In the genomic region with DNA sequence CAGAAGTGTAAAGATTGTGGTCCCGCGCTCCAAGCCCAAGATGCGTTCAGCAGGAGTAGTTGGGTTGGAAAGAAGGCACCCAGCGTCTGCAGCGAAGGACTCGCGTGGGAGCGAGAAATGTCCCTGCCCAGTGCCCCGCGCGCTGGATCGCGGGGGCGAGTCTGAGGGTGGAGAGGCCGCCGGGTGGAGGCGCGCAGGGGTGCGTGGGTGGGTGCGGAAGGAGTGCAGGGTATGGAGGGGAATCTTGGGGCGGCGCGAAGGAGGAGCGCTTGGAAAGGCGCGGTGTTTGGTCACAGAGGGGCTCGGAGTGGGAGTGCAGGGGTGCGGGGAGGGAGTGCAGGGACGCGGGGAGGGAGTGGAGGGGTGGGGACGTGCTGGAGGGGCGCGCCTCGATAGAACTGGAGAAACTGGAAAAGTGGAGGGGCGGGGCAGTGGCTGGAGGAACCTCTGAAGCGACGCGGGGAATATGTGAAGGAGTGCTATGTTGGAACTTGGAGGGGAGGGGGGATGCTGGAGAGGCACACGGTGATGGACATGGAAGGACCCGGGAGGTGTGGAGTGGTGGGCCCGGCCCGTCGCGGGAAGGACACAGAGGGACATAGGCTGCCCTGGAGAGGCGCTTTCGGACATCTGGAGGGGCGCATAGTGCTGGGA, we compare ENCODE assay signal across 3 cellular contexts.
TF ChIP-seq lines count a peak whose summit lies in the region.

No MANE protein-coding gene starts in this region.

TF ChIP-seq in SK-N-SH, 30 proteins besides CTCF, POLR2A, EP300 and RAD21:
- TF ChIP-seq SIN3A (IDR thresholded peaks at IDR 0.05; ENCODE audit: borderline replicate concordance, low read depth, low read length): no peak
- no peak for TF ChIP-seq MAX (IDR thresholded peaks at IDR 0.05; ENCODE audit: low read depth)
- no peak for TF ChIP-seq TEAD4 (IDR thresholded peaks at IDR 0.05; ENCODE audit: borderline replicate concordance, insufficient read depth)
- TF ChIP-seq, protein P1, sequence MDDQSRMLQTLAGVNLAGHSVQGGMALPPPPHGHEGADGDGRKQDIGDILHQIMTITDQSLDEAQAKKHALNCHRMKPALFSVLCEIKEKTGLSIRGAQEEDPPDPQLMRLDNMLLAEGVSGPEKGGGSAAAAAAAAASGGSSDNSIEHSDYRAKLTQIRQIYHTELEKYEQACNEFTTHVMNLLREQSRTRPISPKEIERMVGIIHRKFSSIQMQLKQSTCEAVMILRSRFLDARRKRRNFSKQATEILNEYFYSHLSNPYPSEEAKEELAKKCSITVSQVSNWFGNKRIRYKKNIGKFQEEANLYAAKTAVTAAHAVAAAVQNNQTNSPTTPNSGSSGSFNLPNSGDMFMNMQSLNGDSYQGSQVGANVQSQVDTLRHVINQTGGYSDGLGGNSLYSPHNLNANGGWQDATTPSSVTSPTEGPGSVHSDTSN (IDR thresholded peaks at IDR 0.05): no peak
- TF ChIP-seq EZH2phosphoT487 (IDR thresholded peaks at IDR 0.05; ENCODE audit: borderline replicate concordance, low read depth): no peak
- TF ChIP-seq POLR2AphosphoS5 (IDR thresholded peaks at IDR 0.05; ENCODE audit: low read depth, low read length): no peak
- TF ChIP-seq FOXJ3 (CRISPR knock-in tag; IDR thresholded peaks at IDR 0.05): no peak
- no peak for TF ChIP-seq TAF1 (IDR thresholded peaks at IDR 0.05; ENCODE audit: borderline replicate concordance, low read depth, low read length)
- TF ChIP-seq GATA2 (CRISPR knock-in tag; IDR thresholded peaks at IDR 0.05): no peak
- no peak for TF ChIP-seq MEF2A (IDR thresholded peaks at IDR 0.05; ENCODE audit: borderline replicate concordance, low read depth)
- TF ChIP-seq, protein P2, sequence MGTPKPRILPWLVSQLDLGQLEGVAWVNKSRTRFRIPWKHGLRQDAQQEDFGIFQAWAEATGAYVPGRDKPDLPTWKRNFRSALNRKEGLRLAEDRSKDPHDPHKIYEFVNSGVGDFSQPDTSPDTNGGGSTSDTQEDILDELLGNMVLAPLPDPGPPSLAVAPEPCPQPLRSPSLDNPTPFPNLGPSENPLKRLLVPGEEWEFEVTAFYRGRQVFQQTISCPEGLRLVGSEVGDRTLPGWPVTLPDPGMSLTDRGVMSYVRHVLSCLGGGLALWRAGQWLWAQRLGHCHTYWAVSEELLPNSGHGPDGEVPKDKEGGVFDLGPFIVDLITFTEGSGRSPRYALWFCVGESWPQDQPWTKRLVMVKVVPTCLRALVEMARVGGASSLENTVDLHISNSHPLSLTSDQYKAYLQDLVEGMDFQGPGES (IDR thresholded peaks at IDR 0.05; ENCODE audit: low read depth, low read length): no peak

TF ChIP-seq in SK-N-SH treated with all-trans-retinoic acid at 6 μM for 48 hours, 23 proteins besides CTCF, POLR2A, EP300 and RAD21:
- TF ChIP-seq ZNF8 (CRISPR knock-in tag; IDR thresholded peaks at IDR 0.05): no peak
- no peak for TF ChIP-seq ISL1 (CRISPR knock-in tag; IDR thresholded peaks at IDR 0.05)
- TF ChIP-seq, protein P3, sequence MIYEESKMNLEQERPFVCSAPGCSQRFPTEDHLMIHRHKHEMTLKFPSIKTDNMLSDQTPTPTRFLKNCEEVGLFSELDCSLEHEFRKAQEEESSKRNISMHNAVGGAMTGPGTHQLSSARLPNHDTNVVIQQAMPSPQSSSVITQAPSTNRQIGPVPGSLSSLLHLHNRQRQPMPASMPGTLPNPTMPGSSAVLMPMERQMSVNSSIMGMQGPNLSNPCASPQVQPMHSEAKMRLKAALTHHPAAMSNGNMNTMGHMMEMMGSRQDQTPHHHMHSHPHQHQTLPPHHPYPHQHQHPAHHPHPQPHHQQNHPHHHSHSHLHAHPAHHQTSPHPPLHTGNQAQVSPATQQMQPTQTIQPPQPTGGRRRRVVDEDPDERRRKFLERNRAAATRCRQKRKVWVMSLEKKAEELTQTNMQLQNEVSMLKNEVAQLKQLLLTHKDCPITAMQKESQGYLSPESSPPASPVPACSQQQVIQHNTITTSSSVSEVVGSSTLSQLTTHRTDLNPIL (CRISPR knock-in tag; IDR thresholded peaks at IDR 0.05; ENCODE audit: low read depth): no peak
- no peak for TF ChIP-seq ZC3H10 (CRISPR knock-in tag; IDR thresholded peaks at IDR 0.05)
- TF ChIP-seq SNAI2 (CRISPR knock-in tag; IDR thresholded peaks at IDR 0.05): no peak
- TF ChIP-seq TOX (CRISPR knock-in tag; IDR thresholded peaks at IDR 0.05; ENCODE audit: borderline replicate concordance): no peak

TF ChIP-seq in HepG2, 621 proteins besides CTCF, POLR2A, EP300 and RAD21:
- TF ChIP-seq ZNF670 (CRISPR knock-in tag; IDR thresholded peaks at IDR 0.05; ENCODE audit: borderline replicate concordance) (no peak), ZKSCAN1 (IDR thresholded peaks at IDR 0.05; ENCODE audit: low read length) (no peak), ZNF747 (CRISPR knock-in tag; IDR thresholded peaks at IDR 0.05; ENCODE audit: borderline replicate concordance) (no peak), ZNF766 (CRISPR knock-in tag; IDR thresholded peaks at IDR 0.05; ENCODE audit: borderline replicate concordance) (no peak), HNF4A (CRISPR knock-in tag; IDR thresholded peaks at IDR 0.05) (no peak), EHMT2 (IDR thresholded peaks at IDR 0.05; ENCODE audit: borderline replicate concordance, low read depth, low read length) (no peak), CERS6 (CRISPR knock-in tag; IDR thresholded peaks at IDR 0.05) (no peak), NBN (conservative IDR thresholded peaks at IDR 0.05) (no peak), SAP130 (CRISPR knock-in tag; IDR thresholded peaks at IDR 0.05; ENCODE audit: low read depth) (no peak), ARHGAP35 (CRISPR knock-in tag; IDR thresholded peaks at IDR 0.05; ENCODE audit: borderline replicate concordance) (no peak), MAF1 (CRISPR knock-in tag; IDR thresholded peaks at IDR 0.05; ENCODE audit: borderline replicate concordance) (no peak)
- TF ChIP-seq, protein P4, sequence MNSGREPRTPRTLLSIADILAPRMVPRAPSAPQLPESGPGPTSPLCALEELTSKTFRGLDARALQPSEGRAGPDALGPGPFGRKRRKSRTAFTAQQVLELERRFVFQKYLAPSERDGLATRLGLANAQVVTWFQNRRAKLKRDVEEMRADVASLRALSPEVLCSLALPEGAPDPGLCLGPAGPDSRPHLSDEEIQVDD (CRISPR knock-in tag; IDR thresholded peaks at IDR 0.05; ENCODE audit: borderline replicate concordance): no peak
TF ChIP-seq in HepG2: peak in this region for 0.
